ENCODE assay signal across 29 cellular contexts in the genomic region with DNA sequence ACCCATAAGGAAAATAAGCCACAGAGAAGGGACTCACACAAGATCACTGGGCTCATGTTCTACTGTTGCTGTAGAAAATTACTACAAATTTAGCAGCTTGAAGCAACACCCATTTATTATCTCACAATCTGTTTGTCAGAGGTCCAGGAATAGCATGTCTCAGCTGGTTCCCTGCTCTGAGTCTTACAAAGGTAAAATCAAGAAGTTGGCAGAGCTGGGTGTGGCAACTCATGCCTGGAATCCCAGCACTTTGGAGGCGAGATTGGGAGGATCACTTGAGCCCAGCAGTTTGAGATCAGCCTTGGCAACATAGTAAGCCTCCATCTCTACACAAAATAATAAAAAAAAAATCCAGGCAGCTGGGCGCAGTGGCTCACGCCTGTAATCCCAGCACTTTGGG. TPM values are rescaled to one million over a fixed set of nuclear protein-coding genes. Genes with fewer than 3 reads are reported as not detected.
DNase-seq lines count a peak whose midpoint lies in the region; ATAC-seq and TF ChIP-seq lines count a peak whose summit lies in the region.
"Had no signal": no experiment of that assay in that cellular context is flagged by ENCODE, and none has a peak within 500 bp of the region (broad histone marks: within the 10 kb centered on the region; RNA-seq: fewer than 3 reads in every experiment).

No MANE protein-coding gene starts in this region.

- no peak for TF ChIP-seq CTCF in RWPE1 (conservative IDR thresholded peaks at IDR 0.05; ENCODE audit: low read depth)
- no peak for TF ChIP-seq CTCF in CD8-positive, alpha-beta T cell (IDR thresholded peaks at IDR 0.05)

- POLR2A ChIA-PET in RWPE1 (lab: Yijun Ruan, JAX; ENCODE audit: low non-redundant PET), result no interaction called here
- POLR2A ChIA-PET in CD8-positive, alpha-beta T cell (lab: Charles Lee), result interaction anchor here (1.0 kb wide), 1 partner anchor 12 kb away, joined by 3 read pairs; no protein-coding TSS in a partner anchor

- H3K27ac ChIP-seq in right cardiac atrium (ENCODE audit: low read length) (no peak overlapping the region), RWPE1 (peak overlapping the region; percentile 57), SJCRH30 (no peak overlapping the region)
- no peak overlapping the region for H3K27ac ChIP-seq in CD8-positive, alpha-beta T cell (ENCODE audit: low read depth, low read length)
- H3K27ac ChIP-seq: A549, GM23248, PC-9 had no signal

- no peak overlapping the region for H3K27ac Mint-ChIP-seq in CD8-positive, alpha-beta T cell
- H3K27ac Mint-ChIP-seq: CD4-positive, alpha-beta memory T cell had no signal

- no peaks in the 10 kb centered on the region for H3K9me3 ChIP-seq in right cardiac atrium (ENCODE audit: control insufficient read depth, low read length)
- H3K9me3 ChIP-seq in SJCRH30 (replicated peaks), result 0 out of 2 replicates have a peak, but pooled peaks cover 3% of the 10 kb centered on the region
- H3K9me3 ChIP-seq in CD8-positive, alpha-beta T cell (ENCODE audit: low read length), result no peaks in the 10 kb centered on the region
- H3K9me3 ChIP-seq: A549, Caco-2, MG63 had no signal

- no peaks in the 10 kb centered on the region for H3K27me3 Mint-ChIP-seq in CD8-positive, alpha-beta T cell (ENCODE audit: low read depth)

- no peaks in the 10 kb centered on the region for H3K36me3 ChIP-seq in SJCRH30
- H3K36me3 ChIP-seq in CD8-positive, alpha-beta T cell (ENCODE audit: insufficient read depth, low read length), result no peaks in the 10 kb centered on the region
- H3K36me3 ChIP-seq: MG63 had no signal

- DNase-seq in cardiac septum (ENCODE audit: low spot score), result peak; percentile 27
- DNase-seq in right cardiac atrium, result no peak
- DNase-seq in RWPE1 (ENCODE audit: low spot score), result peak; percentile 38
- no peak for DNase-seq in SJCRH30
- DNase-seq in stimulated activated naive CD8-positive, alpha-beta T cell treated with anti-CD3 and anti-CD28 coated beads, Interleukin-15, Interleukin-2, amounts not matched to agents 100 U/mL and 50 U/mL, for 24 hours, result no peak
- no peak for DNase-seq in CD8-positive, alpha-beta T cell
- DNase-seq: AML-193; C1 segment of cervical spinal cord; Caco-2; CD4-positive, alpha-beta memory T cell; DND-41; GM23248; H7; KBM-7; MG63; NCI-H1105 treated with DMSO at 0.1 percent for 48 hours; NCI-H146; NCI-H1930; NCI-H2107; NCI-H226; NCI-H524; NCI-H774; PC-9; SHP77 had no signal

- no peaks in the 10 kb centered on the region for H3K27me3 ChIP-seq in right cardiac atrium (ENCODE audit: control insufficient read depth, insufficient read depth)
- no peaks in the 10 kb centered on the region for H3K27me3 ChIP-seq in SJCRH30
- no peaks in the 10 kb centered on the region for H3K27me3 ChIP-seq in CD8-positive, alpha-beta T cell (ENCODE audit: insufficient read depth, low read length)
- H3K27me3 ChIP-seq: MG63 had no signal

- CTCF ChIA-PET in RWPE1 (lab: Yijun Ruan, JAX), result interaction anchor here (0.7 to 0.9 kb wide), 2 partner anchors 48 to 269 kb away, joined by 3 read pairs; no protein-coding TSS in a partner anchor
- CTCF ChIA-PET in CD8-positive, alpha-beta T cell (lab: Charles Lee), result interaction anchor here (2.0 kb wide), 1 partner anchor 11 kb away, joined by 5 read pairs; no protein-coding TSS in a partner anchor

- peaks cover 33% of the 10 kb centered on the region for H3K4me1 Mint-ChIP-seq in CD8-positive, alpha-beta T cell (ENCODE audit: low read depth)

- 82% methylated on average over 3 of the region's 3 CpGs for WGBS in right cardiac atrium

- H3K4me1 ChIP-seq in right cardiac atrium (ENCODE audit: control insufficient read depth, insufficient read depth, low read length) (no peaks in the 10 kb centered on the region), SJCRH30 (no peaks in the 10 kb centered on the region)
- H3K4me1 ChIP-seq in CD8-positive, alpha-beta T cell (ENCODE audit: insufficient read depth, low read length), result peaks cover 13% of the 10 kb centered on the region
- H3K4me1 ChIP-seq: A549, Caco-2 had no signal

- no peaks in the 10 kb centered on the region for H3K9me3 Mint-ChIP-seq in CD8-positive, alpha-beta T cell

- H3K36me3 Mint-ChIP-seq in CD8-positive, alpha-beta T cell, result no peaks in the 10 kb centered on the region
- H3K36me3 Mint-ChIP-seq: CD4-positive, alpha-beta memory T cell had no signal

- ATAC-seq in right cardiac atrium, result no peak
- ATAC-seq in esophagus mucosa, result peak; percentile 77
- ATAC-seq in stimulated activated naive CD8-positive, alpha-beta T cell treated with anti-CD3 and anti-CD28 coated beads, Interleukin-15, Interleukin-2, amounts not matched to agents 100 U/mL and 50 U/mL, for 24 hours, result no peak
- no peak for ATAC-seq in CD8-positive, alpha-beta T cell
- ATAC-seq: A549 had no signal

- no peak overlapping the region for H3K4me3 ChIP-seq in right cardiac atrium (ENCODE audit: low read length)
- no peak overlapping the region for H3K4me3 ChIP-seq in SJCRH30
- H3K4me3 ChIP-seq in CD8-positive, alpha-beta T cell (ENCODE audit: low read depth, low read length), result no peak overlapping the region
- H3K4me3 ChIP-seq: A549, GM23248, MG63, PC-9 had no signal

- intact Hi-C loops in cardiac septum (cut with DNase I) (no loop called here), right cardiac atrium (cut with DNase I) (no loop called here)
- intact Hi-C loops in CD8-positive, alpha-beta T cell (cut with DNase I, micrococcal nuclease), result no loop called here

- no peak overlapping the region for H3K4me3 Mint-ChIP-seq in CD8-positive, alpha-beta T cell
- H3K4me3 Mint-ChIP-seq: CD4-positive, alpha-beta memory T cell had no signal

RNA-seq across cellular contexts. Expression of gene ZNF831, which starts 28.5 kb away (rescaled TPM):
- total RNA-seq in cardiac septum (0.05 TPM), right cardiac atrium (under 1 TPM; 0.06 to 0.18 (median 0.16) TPM), esophagus mucosa (0.28 TPM)
- polyA plus RNA-seq in right cardiac atrium, result 0.05 TPM
- 0.58 and 0.59 TPM in 2 replicates for total RNA-seq in SJCRH30 (2014; rRNA removed; shearing (Covaris generic))
- 10 to 100 TPM; 15.3 to 16.3 TPM for total RNA-seq in CD8-positive, alpha-beta T cell
- total RNA-seq: Caco-2, GM23248, H7, HT1080, LHCN-M2, PC-9, RPMI7951 had no signal
- polyA plus RNA-seq: A549, GM23248 had no signal

Comparison
In these comparisons a context has a peak if more than half of its experiments do, and no peak if none do; other contexts are left out.
1. DNase-seq: peak in cardiac septum (single experiment) and RWPE1 (single experiment); none in right cardiac atrium (0 of 3), SJCRH30 (0 of 2), stimulated activated naive CD8-positive, alpha-beta T cell treated with anti-CD3 and anti-CD28 coated beads, Interleukin-15, Interleukin-2, amounts not matched to agents 100 U/mL and 50 U/mL, for 24 hours (single experiment) and CD8-positive, alpha-beta T cell (0 of 7).
2. RNA of gene ZNF831, which starts 28.5 kb away (total RNA-seq): 15.3 to 16.3 TPM in CD8-positive, alpha-beta T cell; 0.58 to 0.59 TPM in SJCRH30, 0.28 TPM in esophagus mucosa (single experiment), 0.06 to 0.18 TPM in right cardiac atrium and 0.05 TPM in cardiac septum (single experiment); every median in the first group is over 10 times any median in the second.